8 cellular contexts compared by ENCODE assay signal in genomic region chr22:21015051-21016006, GRCh38. TPM values are rescaled to one million over a fixed set of nuclear protein-coding genes. Genes with fewer than 3 reads are reported as not detected.
DNase-seq lines count a peak whose midpoint lies in the region; ATAC-seq, FAIRE-seq and TF ChIP-seq lines count a peak whose summit lies in the region.

Gene P2RX6 (plus strand): TSS chr22:21015165. CDS start chr22:21015175, 10 bp downstream.

- no peaks in the 10 kb centered on the region for H3K27me3 Mint-ChIP-seq in central memory CD8-positive, alpha-beta T cell
- H3K27me3 Mint-ChIP-seq in mesothelial cell of epicardium (ENCODE audit: low read depth): no peaks in the 10 kb centered on the region

- H3K4me1 ChIP-seq in A549: peaks cover 18% of the 10 kb centered on the region

- no peak for FAIRE-seq in A549 (lab: Jason Lieb, UNC)

- peaks cover 27% of the 10 kb centered on the region for H3K4me1 Mint-ChIP-seq in central memory CD8-positive, alpha-beta T cell
- H3K4me1 Mint-ChIP-seq in mesothelial cell of epicardium: peaks cover 38% of the 10 kb centered on the region

- TF ChIP-seq RAD21 in A549 (conservative IDR thresholded peaks at IDR 0.05 in 1 of 2, IDR thresholded peaks at IDR 0.05 in 1 of 2): no peak

- no peaks in the 10 kb centered on the region for H3K36me3 Mint-ChIP-seq in central memory CD8-positive, alpha-beta T cell (ENCODE audit: insufficient read depth)
- H3K36me3 Mint-ChIP-seq in mesothelial cell of epicardium: no peaks in the 10 kb centered on the region

- CTCF ChIA-PET in A549 (lab: Yijun Ruan, JAX): interaction anchor here (0.7 to 1.4 kb wide), 4 partner anchors 48 to 89 kb away, joined by 3 to 4 read pairs (median 3); no protein-coding TSS in a partner anchor

- no peak for DNase-seq in A549 (ENCODE audit: low read depth in 1 of 2, low spot score in 1 of 2)
- DNase-seq in Jurkat, Clone E6-1 (ENCODE audit: low read depth, low spot score): no peak
- no peak for DNase-seq in central memory CD8-positive, alpha-beta T cell (ENCODE audit: low spot score in 2 of 2)
- DNase-seq in mesothelial cell of epicardium (ENCODE audit: low spot score in 2 of 2, unreplicated experiment in 2 of 2): no peak
- DNase-seq in CD1c-positive myeloid dendritic cell (ENCODE audit: extremely low spot score): no peak

- peak within 1 kb of the TSS; percentile 68 to 80 for H3K27ac ChIP-seq in A549

- TF ChIP-seq POLR2A in A549 (IDR thresholded peaks at IDR 0.05; ENCODE audit: low read length): no peak

- H3K27ac Mint-ChIP-seq in central memory CD8-positive, alpha-beta T cell (ENCODE audit: low read depth): peak within 1 kb of the TSS; percentile 95
- H3K27ac Mint-ChIP-seq in mesothelial cell of epicardium: peak within 1 kb of the TSS; percentile 92

- TF ChIP-seq CTCF in A549 (IDR thresholded peaks at IDR 0.05) (no peak), mesothelial cell of epicardium (IDR thresholded peaks at IDR 0.05; ENCODE audit: unreplicated experiment) (no peak)

- no peak for TF ChIP-seq EP300 in A549 (IDR thresholded peaks at IDR 0.05)

- peak within 1 kb of the TSS; percentile 98 for H3K4me2 ChIP-seq in A549

- ATAC-seq in A549 (peak; percentile 51 to 61; a peak in 4 of 6 replicates), HG03280 (IDR thresholded peaks at IDR 0.05; ENCODE audit: unreplicated experiment) (no peak), HG02642 (IDR thresholded peaks at IDR 0.05; ENCODE audit: poor library complexity, unreplicated experiment) (no peak), HG03095 (IDR thresholded peaks at IDR 0.05; ENCODE audit: unreplicated experiment) (no peak)
- no peak for ATAC-seq in central memory CD8-positive, alpha-beta T cell (replicated peaks; ENCODE audit: extremely low read depth, poor library complexity, severe bottlenecking)

- WGBS in A549 (ENCODE audit: missing lambda C conversion rate): 68% methylated on average over 12 of the region's 18 CpGs

- peak within 1 kb of the TSS; percentile 80 for H3K4me3 Mint-ChIP-seq in central memory CD8-positive, alpha-beta T cell
- peak within 1 kb of the TSS; percentile 76 for H3K4me3 Mint-ChIP-seq in mesothelial cell of epicardium

- POLR2A ChIA-PET in A549 (lab: Yijun Ruan, JAX): interaction anchor here (0.6 to 2.6 kb wide), 2 partner anchors 9 to 13 kb away, joined by 3 to 8 read pairs; partner anchors contain the start of gene THAP7

- H3K9me3 ChIP-seq in A549: no peaks in the 10 kb centered on the region

- H3K9me3 Mint-ChIP-seq in central memory CD8-positive, alpha-beta T cell: no peaks in the 10 kb centered on the region
- H3K9me3 Mint-ChIP-seq in mesothelial cell of epicardium: no peaks in the 10 kb centered on the region

- peak within 1 kb of the TSS; percentile 44 for H3K4me3 ChIP-seq in A549
- H3K4me3 ChIP-seq in Jurkat, Clone E6-1 (ENCODE audit: low read length): peak within 1 kb of the TSS; percentile 49

TF ChIP-seq in A549, 52 proteins besides CTCF, POLR2A, EP300 and RAD21:
- TF ChIP-seq HOXB13 (CRISPR knock-in tag; IDR thresholded peaks at IDR 0.05; ENCODE audit: low read depth) (no peak), HEYL (CRISPR knock-in tag; IDR thresholded peaks at IDR 0.05) (no peak), NR3C1 (IDR thresholded peaks at IDR 0.05) (no peak), HOXB5 (CRISPR knock-in tag; IDR thresholded peaks at IDR 0.05) (no peak), ZSCAN20 (CRISPR knock-in tag; IDR thresholded peaks at IDR 0.05) (no peak), REST (IDR thresholded peaks at IDR 0.05) (no peak), HDAC2 (IDR thresholded peaks at IDR 0.05) (no peak), CHD4 (IDR thresholded peaks at IDR 0.05; ENCODE audit: borderline replicate concordance) (no peak), FOXS1 (CRISPR knock-in tag; IDR thresholded peaks at IDR 0.05) (no peak), KDM1A (IDR thresholded peaks at IDR 0.05; ENCODE audit: low read depth) (no peak), USF2 (IDR thresholded peaks at IDR 0.05) (no peak), ATOH8 (CRISPR knock-in tag; IDR thresholded peaks at IDR 0.05; ENCODE audit: low read depth) (no peak), RCOR1 (IDR thresholded peaks at IDR 0.05; ENCODE audit: low read depth, low read length) (no peak), ESRRA (IDR thresholded peaks at IDR 0.05; ENCODE audit: borderline replicate concordance, low read length) (no peak), HES2 (IDR thresholded peaks at IDR 0.05) (no peak), HOXA7 (CRISPR knock-in tag; IDR thresholded peaks at IDR 0.05) (no peak)

RNA-seq across cellular contexts. Expression of gene P2RX6, which starts in this region (rescaled TPM):
- polyA plus RNA-seq in A549 (2011; rRNA removed) (0.62 and 0.67 TPM in 2 replicates), A549 (2017; fragmentation: RNase III; extraction: RNeasy Plus Mini Kit Qiagen cat#74134 plus additional on column Dnase treatment) (0.92 to 1.6 TPM (median 1.1 TPM) in 3 replicates)
- polyA plus RNA-seq in A549 (2012; cell fraction: cytosol; rRNA removed): 0.62 and 0.82 TPM in 2 replicates
- 7.2 and 8.9 TPM in 2 replicates for polyA plus RNA-seq in A549 (2012; cell fraction: nucleus; rRNA removed)
- 0.15 and 0.45 TPM in 2 replicates for polyA minus RNA-seq in A549 (2011; rRNA and poly(A)+ RNA removed)
- polyA plus RNA-seq in Jurkat, Clone E6-1 (2012; ENCODE audit: insufficient read depth, insufficient read length): not detected
- total RNA-seq in mesothelial cell of epicardium: 0.72 to 1.1 TPM (median 0.88 TPM) in 3 replicates

Comparison
In these comparisons a context has a peak if more than half of its experiments do, and no peak if none do; other contexts are left out.
1. ATAC-seq: peak in A549 (2 of 2); none in central memory CD8-positive, alpha-beta T cell (single experiment), HG03280 (single experiment), HG02642 (single experiment) and HG03095 (single experiment).